Comparison of ENCODE assay signal across 1 cellular context in the genomic region with DNA sequence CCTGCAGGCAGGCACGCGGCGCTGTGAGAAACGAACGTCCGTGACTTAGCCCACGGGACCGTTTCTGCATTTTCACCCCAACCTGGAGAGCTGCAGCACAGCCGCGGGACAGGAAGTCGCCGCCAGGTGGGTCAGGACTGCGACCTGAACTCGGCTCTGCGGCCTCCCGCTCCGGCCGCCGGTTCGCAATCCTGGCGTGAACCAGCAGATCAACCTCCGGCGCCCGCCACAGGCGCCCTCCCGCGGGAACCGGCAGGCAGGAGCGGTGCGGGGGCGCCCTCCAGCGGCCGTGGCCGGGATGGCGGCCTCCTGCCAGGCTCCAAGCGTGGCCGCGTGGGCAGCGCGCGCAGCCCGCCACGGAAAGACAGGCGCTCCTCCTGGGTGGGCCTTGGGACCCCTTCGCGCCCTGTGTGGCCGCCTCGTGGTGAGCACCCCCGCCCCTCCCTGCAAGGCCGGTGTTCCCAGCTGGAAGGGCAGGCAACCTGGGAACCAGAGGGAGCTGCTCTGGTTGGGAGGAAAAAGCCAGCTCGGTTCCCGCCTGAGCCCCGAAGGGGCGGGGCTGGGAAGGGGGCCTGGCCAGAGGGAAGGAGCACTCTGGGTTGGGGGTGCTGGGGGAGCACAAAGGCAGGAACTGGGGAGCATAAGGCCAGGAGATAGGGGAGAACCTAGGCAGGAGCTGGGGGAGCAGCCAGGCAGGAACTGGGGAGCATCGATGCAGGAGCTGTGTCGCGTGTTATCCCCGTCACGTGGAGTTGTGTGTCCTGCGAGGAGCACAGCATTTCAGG.
TF ChIP-seq lines count a peak whose summit lies in the region.

No MANE protein-coding gene starts in this region.

TF ChIP-seq in GM12878, 131 proteins besides CTCF, POLR2A, EP300 and RAD21 (continued from another document and continues in another):
- TF ChIP-seq HDAC2 (IDR thresholded peaks at IDR 0.05) = no peak
- no peak for TF ChIP-seq IRF4 (IDR thresholded peaks at IDR 0.05; ENCODE audit: low read depth, low read length)
- TF ChIP-seq NR2F1 (conservative IDR thresholded peaks at IDR 0.05) = peak; percentile 79
- no peak for TF ChIP-seq PML (IDR thresholded peaks at IDR 0.05; ENCODE audit: low read length)
- TF ChIP-seq RFX5 (IDR thresholded peaks at IDR 0.05; ENCODE audit: low read depth, low read length) = no peak
- TF ChIP-seq EED (IDR thresholded peaks at IDR 0.05; ENCODE audit: low read depth) = no peak
- TF ChIP-seq, protein P1, sequence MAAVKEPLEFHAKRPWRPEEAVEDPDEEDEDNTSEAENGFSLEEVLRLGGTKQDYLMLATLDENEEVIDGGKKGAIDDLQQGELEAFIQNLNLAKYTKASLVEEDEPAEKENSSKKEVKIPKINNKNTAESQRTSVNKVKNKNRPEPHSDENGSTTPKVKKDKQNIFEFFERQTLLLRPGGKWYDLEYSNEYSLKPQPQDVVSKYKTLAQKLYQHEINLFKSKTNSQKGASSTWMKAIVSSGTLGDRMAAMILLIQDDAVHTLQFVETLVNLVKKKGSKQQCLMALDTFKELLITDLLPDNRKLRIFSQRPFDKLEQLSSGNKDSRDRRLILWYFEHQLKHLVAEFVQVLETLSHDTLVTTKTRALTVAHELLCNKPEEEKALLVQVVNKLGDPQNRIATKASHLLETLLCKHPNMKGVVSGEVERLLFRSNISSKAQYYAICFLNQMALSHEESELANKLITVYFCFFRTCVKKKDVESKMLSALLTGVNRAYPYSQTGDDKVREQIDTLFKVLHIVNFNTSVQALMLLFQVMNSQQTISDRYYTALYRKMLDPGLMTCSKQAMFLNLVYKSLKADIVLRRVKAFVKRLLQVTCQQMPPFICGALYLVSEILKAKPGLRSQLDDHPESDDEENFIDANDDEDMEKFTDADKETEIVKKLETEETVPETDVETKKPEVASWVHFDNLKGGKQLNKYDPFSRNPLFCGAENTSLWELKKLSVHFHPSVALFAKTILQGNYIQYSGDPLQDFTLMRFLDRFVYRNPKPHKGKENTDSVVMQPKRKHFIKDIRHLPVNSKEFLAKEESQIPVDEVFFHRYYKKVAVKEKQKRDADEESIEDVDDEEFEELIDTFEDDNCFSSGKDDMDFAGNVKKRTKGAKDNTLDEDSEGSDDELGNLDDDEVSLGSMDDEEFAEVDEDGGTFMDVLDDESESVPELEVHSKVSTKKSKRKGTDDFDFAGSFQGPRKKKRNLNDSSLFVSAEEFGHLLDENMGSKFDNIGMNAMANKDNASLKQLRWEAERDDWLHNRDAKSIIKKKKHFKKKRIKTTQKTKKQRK (IDR thresholded peaks at IDR 0.05; ENCODE audit: low read depth, low read length) = no peak
- TF ChIP-seq HDGF (IDR thresholded peaks at IDR 0.05) = no peak
- TF ChIP-seq ZNF24 (IDR thresholded peaks at IDR 0.05) = peak; percentile 33; the same call in 1 of the 2 replicates
- peak; percentile 37 for TF ChIP-seq KLF5 (IDR thresholded peaks at IDR 0.05; ENCODE audit: partially characterized antibody)
- TF ChIP-seq LARP7 (IDR thresholded peaks at IDR 0.05) = peak; percentile 79; the same call in 1 of the 2 replicates
- peak; percentile 88 for TF ChIP-seq SMARCA5 (IDR thresholded peaks at IDR 0.05)
- TF ChIP-seq CBFB (IDR thresholded peaks at IDR 0.05; ENCODE audit: low read depth) = no peak
- no peak for TF ChIP-seq CHD1 (IDR thresholded peaks at IDR 0.05; ENCODE audit: low read depth, low read length)
- TF ChIP-seq CREM (IDR thresholded peaks at IDR 0.05; ENCODE audit: low read depth) = 0 out of 2 replicates have a peak, but pooled peaks have one; percentile 17
- TF ChIP-seq, protein P2, sequence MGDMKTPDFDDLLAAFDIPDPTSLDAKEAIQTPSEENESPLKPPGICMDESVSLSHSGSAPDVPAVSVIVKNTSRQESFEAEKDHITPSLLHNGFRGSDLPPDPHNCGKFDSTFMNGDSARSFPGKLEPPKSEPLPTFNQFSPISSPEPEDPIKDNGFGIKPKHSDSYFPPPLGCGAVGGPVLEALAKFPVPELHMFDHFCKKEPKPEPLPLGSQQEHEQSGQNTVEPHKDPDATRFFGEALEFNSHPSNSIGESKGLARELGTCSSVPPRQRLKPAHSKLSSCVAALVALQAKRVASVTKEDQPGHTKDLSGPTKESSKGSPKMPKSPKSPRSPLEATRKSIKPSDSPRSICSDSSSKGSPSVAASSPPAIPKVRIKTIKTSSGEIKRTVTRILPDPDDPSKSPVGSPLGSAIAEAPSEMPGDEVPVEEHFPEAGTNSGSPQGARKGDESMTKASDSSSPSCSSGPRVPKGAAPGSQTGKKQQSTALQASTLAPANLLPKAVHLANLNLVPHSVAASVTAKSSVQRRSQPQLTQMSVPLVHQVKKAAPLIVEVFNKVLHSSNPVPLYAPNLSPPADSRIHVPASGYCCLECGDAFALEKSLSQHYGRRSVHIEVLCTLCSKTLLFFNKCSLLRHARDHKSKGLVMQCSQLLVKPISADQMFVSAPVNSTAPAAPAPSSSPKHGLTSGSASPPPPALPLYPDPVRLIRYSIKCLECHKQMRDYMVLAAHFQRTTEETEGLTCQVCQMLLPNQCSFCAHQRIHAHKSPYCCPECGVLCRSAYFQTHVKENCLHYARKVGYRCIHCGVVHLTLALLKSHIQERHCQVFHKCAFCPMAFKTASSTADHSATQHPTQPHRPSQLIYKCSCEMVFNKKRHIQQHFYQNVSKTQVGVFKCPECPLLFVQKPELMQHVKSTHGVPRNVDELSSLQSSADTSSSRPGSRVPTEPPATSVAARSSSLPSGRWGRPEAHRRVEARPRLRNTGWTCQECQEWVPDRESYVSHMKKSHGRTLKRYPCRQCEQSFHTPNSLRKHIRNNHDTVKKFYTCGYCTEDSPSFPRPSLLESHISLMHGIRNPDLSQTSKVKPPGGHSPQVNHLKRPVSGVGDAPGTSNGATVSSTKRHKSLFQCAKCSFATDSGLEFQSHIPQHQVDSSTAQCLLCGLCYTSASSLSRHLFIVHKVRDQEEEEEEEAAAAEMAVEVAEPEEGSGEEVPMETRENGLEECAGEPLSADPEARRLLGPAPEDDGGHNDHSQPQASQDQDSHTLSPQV (IDR thresholded peaks at IDR 0.05) = 0 out of 2 replicates have a peak, but pooled peaks have one; percentile 66
- TF ChIP-seq, protein P3, sequence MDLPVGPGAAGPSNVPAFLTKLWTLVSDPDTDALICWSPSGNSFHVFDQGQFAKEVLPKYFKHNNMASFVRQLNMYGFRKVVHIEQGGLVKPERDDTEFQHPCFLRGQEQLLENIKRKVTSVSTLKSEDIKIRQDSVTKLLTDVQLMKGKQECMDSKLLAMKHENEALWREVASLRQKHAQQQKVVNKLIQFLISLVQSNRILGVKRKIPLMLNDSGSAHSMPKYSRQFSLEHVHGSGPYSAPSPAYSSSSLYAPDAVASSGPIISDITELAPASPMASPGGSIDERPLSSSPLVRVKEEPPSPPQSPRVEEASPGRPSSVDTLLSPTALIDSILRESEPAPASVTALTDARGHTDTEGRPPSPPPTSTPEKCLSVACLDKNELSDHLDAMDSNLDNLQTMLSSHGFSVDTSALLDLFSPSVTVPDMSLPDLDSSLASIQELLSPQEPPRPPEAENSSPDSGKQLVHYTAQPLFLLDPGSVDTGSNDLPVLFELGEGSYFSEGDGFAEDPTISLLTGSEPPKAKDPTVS (IDR thresholded peaks at IDR 0.05; ENCODE audit: low read depth, low read length) = no peak
- TF ChIP-seq RBBP5 (conservative IDR thresholded peaks at IDR 0.05) = no peak
- no peak for TF ChIP-seq WRNIP1 (IDR thresholded peaks at IDR 0.05; ENCODE audit: borderline replicate concordance, low read depth, low read length)
- 0 out of 3 replicates have a peak, but pooled peaks have one; percentile 34 for TF ChIP-seq POU2F2 (IDR thresholded peaks at IDR 0.05; ENCODE audit: borderline replicate concordance, low read depth, low read length)
- TF ChIP-seq, protein P4, sequence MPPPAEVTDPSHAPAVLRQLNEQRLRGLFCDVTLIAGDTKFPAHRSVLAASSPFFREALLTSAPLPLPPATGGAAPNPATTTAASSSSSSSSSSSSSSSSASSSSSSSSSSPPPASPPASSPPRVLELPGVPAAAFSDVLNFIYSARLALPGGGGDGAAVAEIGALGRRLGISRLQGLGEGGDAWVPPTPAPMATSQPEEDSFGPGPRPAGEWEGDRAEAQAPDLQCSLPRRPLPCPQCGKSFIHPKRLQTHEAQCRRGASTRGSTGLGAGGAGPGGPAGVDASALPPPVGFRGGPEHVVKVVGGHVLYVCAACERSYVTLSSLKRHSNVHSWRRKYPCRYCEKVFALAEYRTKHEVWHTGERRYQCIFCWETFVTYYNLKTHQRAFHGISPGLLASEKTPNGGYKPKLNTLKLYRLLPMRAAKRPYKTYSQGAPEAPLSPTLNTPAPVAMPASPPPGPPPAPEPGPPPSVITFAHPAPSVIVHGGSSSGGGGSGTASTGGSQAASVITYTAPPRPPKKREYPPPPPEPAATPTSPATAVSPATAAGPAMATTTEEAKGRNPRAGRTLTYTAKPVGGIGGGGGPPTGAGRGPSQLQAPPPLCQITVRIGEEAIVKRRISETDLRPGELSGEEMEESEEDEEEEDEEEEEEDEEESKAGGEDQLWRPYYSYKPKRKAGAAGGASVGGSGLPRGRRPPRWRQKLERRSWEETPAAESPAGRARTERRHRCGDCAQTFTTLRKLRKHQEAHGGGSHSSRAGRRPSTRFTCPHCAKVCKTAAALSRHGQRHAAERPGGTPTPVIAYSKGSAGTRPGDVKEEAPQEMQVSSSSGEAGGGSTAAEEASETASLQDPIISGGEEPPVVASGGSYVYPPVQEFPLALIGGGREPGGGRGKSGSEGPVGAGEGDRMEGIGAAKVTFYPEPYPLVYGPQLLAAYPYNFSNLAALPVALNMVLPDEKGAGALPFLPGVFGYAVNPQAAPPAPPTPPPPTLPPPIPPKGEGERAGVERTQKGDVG (CRISPR knock-in tag; IDR thresholded peaks at IDR 0.05) = no peak
- peak; percentile 62; the same call in 1 of the 2 replicates for TF ChIP-seq STAT1 (conservative IDR thresholded peaks at IDR 0.05)
- TF ChIP-seq, protein P5, sequence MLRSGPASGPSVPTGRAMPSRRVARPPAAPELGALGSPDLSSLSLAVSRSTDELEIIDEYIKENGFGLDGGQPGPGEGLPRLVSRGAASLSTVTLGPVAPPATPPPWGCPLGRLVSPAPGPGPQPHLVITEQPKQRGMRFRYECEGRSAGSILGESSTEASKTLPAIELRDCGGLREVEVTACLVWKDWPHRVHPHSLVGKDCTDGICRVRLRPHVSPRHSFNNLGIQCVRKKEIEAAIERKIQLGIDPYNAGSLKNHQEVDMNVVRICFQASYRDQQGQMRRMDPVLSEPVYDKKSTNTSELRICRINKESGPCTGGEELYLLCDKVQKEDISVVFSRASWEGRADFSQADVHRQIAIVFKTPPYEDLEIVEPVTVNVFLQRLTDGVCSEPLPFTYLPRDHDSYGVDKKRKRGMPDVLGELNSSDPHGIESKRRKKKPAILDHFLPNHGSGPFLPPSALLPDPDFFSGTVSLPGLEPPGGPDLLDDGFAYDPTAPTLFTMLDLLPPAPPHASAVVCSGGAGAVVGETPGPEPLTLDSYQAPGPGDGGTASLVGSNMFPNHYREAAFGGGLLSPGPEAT (IDR thresholded peaks at IDR 0.05; ENCODE audit: low read depth) = no peak
- TF ChIP-seq, protein P6, sequence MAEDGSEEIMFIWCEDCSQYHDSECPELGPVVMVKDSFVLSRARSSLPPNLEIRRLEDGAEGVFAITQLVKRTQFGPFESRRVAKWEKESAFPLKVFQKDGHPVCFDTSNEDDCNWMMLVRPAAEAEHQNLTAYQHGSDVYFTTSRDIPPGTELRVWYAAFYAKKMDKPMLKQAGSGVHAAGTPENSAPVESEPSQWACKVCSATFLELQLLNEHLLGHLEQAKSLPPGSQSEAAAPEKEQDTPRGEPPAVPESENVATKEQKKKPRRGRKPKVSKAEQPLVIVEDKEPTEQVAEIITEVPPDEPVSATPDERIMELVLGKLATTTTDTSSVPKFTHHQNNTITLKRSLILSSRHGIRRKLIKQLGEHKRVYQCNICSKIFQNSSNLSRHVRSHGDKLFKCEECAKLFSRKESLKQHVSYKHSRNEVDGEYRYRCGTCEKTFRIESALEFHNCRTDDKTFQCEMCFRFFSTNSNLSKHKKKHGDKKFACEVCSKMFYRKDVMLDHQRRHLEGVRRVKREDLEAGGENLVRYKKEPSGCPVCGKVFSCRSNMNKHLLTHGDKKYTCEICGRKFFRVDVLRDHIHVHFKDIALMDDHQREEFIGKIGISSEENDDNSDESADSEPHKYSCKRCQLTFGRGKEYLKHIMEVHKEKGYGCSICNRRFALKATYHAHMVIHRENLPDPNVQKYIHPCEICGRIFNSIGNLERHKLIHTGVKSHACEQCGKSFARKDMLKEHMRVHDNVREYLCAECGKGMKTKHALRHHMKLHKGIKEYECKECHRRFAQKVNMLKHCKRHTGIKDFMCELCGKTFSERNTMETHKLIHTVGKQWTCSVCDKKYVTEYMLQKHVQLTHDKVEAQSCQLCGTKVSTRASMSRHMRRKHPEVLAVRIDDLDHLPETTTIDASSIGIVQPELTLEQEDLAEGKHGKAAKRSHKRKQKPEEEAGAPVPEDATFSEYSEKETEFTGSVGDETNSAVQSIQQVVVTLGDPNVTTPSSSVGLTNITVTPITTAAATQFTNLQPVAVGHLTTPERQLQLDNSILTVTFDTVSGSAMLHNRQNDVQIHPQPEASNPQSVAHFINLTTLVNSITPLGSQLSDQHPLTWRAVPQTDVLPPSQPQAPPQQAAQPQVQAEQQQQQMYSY (CRISPR knock-in tag; IDR thresholded peaks at IDR 0.05) = no peak
- TF ChIP-seq NR2C2 (IDR thresholded peaks at IDR 0.05; ENCODE audit: borderline replicate concordance, control insufficient read depth, insufficient read length, low read depth) = no peak
- no peak for TF ChIP-seq TAF1 (IDR thresholded peaks at IDR 0.05; ENCODE audit: borderline replicate concordance, low read depth, low read length)
- peak; percentile 88; the same call in 1 of the 2 replicates for TF ChIP-seq ZNF207 (IDR thresholded peaks at IDR 0.05; ENCODE audit: borderline replicate concordance)
- no peak for TF ChIP-seq SUZ12 (IDR thresholded peaks at IDR 0.05; ENCODE audit: unreplicated experiment)
- TF ChIP-seq FOXM1 (IDR thresholded peaks at IDR 0.05; ENCODE audit: low read depth, low read length) = peak; percentile 17; the same call in 1 of the 2 replicates
- no peak for TF ChIP-seq MYC (IDR thresholded peaks at IDR 0.05; ENCODE audit: insufficient read depth, insufficient read length, insufficient replicate concordance, low read length, severe bottlenecking)
- TF ChIP-seq SIX5 (IDR thresholded peaks at IDR 0.05; ENCODE audit: low read depth, low read length, severe bottlenecking) = no peak
- peak; percentile 16; the same call in 1 of the 2 replicates for TF ChIP-seq HCFC1 (IDR thresholded peaks at IDR 0.05; ENCODE audit: low read length)
- no peak for TF ChIP-seq KDM1A (IDR thresholded peaks at IDR 0.05; ENCODE audit: borderline replicate concordance)
- TF ChIP-seq CBX3 (IDR thresholded peaks at IDR 0.05; ENCODE audit: borderline replicate concordance, low read depth) = no peak
- no peak for TF ChIP-seq ZNF384 (IDR thresholded peaks at IDR 0.05; ENCODE audit: borderline replicate concordance, low read depth, low read length)
- TF ChIP-seq, protein P7, sequence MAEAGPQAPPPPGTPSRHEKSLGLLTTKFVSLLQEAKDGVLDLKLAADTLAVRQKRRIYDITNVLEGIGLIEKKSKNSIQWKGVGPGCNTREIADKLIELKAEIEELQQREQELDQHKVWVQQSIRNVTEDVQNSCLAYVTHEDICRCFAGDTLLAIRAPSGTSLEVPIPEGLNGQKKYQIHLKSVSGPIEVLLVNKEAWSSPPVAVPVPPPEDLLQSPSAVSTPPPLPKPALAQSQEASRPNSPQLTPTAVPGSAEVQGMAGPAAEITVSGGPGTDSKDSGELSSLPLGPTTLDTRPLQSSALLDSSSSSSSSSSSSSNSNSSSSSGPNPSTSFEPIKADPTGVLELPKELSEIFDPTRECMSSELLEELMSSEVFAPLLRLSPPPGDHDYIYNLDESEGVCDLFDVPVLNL (IDR thresholded peaks at IDR 0.05; ENCODE audit: low read depth, low read length) = no peak; the same call in 1 of the 2 replicates
- TF ChIP-seq BRCA1 (IDR thresholded peaks at IDR 0.05; ENCODE audit: low read depth, low read length) = no peak
- TF ChIP-seq BMI1 (IDR thresholded peaks at IDR 0.05; ENCODE audit: borderline replicate concordance) = no peak
- TF ChIP-seq NRF1 (conservative IDR thresholded peaks at IDR 0.05; ENCODE audit: low read depth, low read length) = no peak
- TF ChIP-seq ZNF274 (IDR thresholded peaks at IDR 0.05; ENCODE audit: insufficient read depth, insufficient read length) = no peak
